ENCODE assay signal across 8 cellular contexts in the genomic region with DNA sequence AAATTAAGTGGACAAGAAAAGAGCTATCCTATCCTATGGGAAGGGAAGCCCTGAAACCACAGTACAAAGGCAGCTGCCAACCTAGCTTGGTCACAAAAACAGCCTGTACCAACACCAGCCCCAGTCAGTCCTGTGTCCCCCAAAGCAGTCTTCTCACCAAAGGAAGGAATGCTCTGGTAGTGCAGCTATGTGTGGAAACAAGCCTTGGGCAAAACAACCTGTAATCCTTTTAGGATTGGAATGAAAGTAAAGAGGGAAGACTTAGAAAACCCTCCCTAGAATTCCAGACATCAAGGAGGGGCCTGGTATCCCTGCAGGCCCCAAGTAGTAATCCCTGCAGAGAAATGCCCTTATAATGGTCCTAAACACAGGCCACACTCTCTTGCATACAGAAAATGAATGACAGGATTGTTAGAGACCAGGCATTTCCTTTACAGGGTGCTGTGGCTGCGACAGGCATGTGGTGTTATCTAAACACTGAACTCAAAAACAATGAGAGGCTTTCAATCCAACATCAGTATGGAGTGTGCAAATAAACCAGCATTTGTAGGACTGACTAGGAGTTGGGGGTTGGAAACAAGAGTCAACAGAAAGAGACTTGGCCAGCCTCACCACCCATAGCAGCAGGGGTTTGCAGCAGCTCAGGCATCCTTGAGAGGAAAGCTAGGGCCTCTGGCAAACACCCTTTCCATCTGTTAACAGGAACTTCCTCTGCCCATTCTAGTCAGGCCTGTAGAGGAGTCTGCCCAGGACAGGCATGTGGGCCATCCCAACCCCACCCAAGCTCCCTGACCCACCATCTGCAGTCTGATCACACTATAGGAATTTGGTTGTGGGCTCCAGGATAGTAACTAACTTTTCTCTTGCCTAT. TPM values are rescaled to one million over a fixed set of nuclear protein-coding genes. Genes with fewer than 3 reads are reported as not detected.
DNase-seq lines count a peak whose midpoint lies in the region; ATAC-seq lines count a peak whose summit lies in the region.

No MANE protein-coding gene starts in this region.

- DNase-seq in NCI-H345 (lab: John Stamatoyannopoulos, UW): peak; percentile 10
- no peak for DNase-seq in NCI-H345 treated with DMSO at 0.1 percent for 48 hours (lab: John Stamatoyannopoulos, UW; ENCODE audit: unreplicated experiment)
- DNase-seq in T-helper 17 cell: no peak
- DNase-seq in head of caudate nucleus: peak in 37 of 42 donors; percentile 3 to 81 (median 46)
- DNase-seq in smooth muscle cell of the brain vasculature (ENCODE audit: low read depth, low spot score): peak; percentile 40
- DNase-seq in NCI-H128 (lab: John Stamatoyannopoulos, UW; ENCODE audit: unreplicated experiment): no peak
- no peak for DNase-seq in 8988T

- intact Hi-C loops in head of caudate nucleus (cut with DNase I): no loop called here

- peaks cover 17% of the 10 kb centered on the region for H3K4me1 Mint-ChIP-seq in T-helper 17 cell

- H3K36me3 Mint-ChIP-seq in T-helper 17 cell (ENCODE audit: low read depth): peaks cover 8% of the 10 kb centered on the region

- H3K9me3 ChIP-seq in T-helper 17 cell (ENCODE audit: control insufficient read depth, low read length, poor library complexity, severe bottlenecking): no peaks in the 10 kb centered on the region

- no peak overlapping the region for H3K4me3 Mint-ChIP-seq in T-helper 17 cell

- ATAC-seq in T-helper 17 cell: no peak
- no peak for ATAC-seq in HG03097 (IDR thresholded peaks at IDR 0.05; ENCODE audit: low FRiP score, unreplicated experiment)

- no peaks in the 10 kb centered on the region for H3K27me3 Mint-ChIP-seq in T-helper 17 cell

- H3K27ac Mint-ChIP-seq in T-helper 17 cell: peak overlapping the region; percentile 91

RNA-seq across cellular contexts. Expression of a gene that starts 59.1 kb away (rescaled TPM):
- 10 to 100 TPM; 55.0 to 61.6 TPM for total RNA-seq in T-helper 17 cell

Comparison
In these comparisons a context has a peak if more than half of its experiments do, and no peak if none do; other contexts are left out.
1. DNase-seq: peak in NCI-H345 (single experiment), head of caudate nucleus (37 of 42) and smooth muscle cell of the brain vasculature (single experiment); none in NCI-H345 treated with DMSO at 0.1 percent for 48 hours (single experiment), T-helper 17 cell (0 of 3), NCI-H128 (single experiment) and 8988T (single experiment).